In the genomic region with DNA sequence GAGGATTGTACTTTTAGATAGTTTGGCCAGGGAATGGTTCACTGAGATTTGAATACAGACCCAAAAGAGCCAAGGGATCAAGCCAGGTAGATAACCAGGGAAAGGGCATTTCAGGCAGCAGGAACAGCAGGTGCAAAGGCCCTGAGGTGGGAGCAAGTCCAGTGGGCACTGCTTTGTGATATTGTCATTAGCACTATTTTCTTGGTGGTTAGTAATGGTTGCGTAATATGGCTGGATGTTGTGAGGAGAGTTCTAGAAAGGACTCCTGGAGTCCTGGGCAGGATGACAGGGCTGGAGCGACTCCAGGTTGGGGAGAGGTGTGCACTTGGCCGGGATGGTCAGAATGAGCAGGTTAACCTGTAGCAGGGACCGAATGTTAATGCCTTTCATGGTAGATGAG, we compare ENCODE assay signal across 18 cellular contexts.
"Had no signal": no experiment of that assay in that cellular context is flagged by ENCODE, and none has a peak within 500 bp of the region (broad histone marks: within the 10 kb centered on the region; RNA-seq: fewer than 3 reads in every experiment).

No MANE protein-coding gene starts in this region.

- H3K27ac ChIP-seq: esophagus squamous epithelium, foreskin keratinocyte, neutrophil, testis, tibial nerve, upper lobe of right lung, vagina had no signal

- H3K4me3 Mint-ChIP-seq: effector memory CD8-positive, alpha-beta T cell; naive thymus-derived CD4-positive, alpha-beta T cell; nephron progenitor cell had no signal

- H3K9me3 ChIP-seq: esophagus squamous epithelium, neutrophil, testis, tibial nerve, upper lobe of right lung, vagina had no signal

- H3K27ac Mint-ChIP-seq: effector memory CD8-positive, alpha-beta T cell; nephron progenitor cell had no signal

- H3K36me3 Mint-ChIP-seq: naive thymus-derived CD4-positive, alpha-beta T cell had no signal

- H3K27me3 Mint-ChIP-seq: effector memory CD8-positive, alpha-beta T cell had no signal

- H3K4me3 ChIP-seq: esophagus squamous epithelium, smooth muscle cell, testis, tibial nerve, upper lobe of right lung, vagina had no signal

- H3K27me3 ChIP-seq: foreskin keratinocyte, testis, tibial nerve, upper lobe of right lung, vagina had no signal

- H3K9me3 Mint-ChIP-seq: effector memory CD8-positive, alpha-beta T cell; nephron progenitor cell had no signal

- H3K4me2 ChIP-seq: smooth muscle cell had no signal

- DNase-seq: effector memory CD8-positive, alpha-beta T cell; esophagus squamous epithelium; foreskin keratinocyte; kidney; left cardiac atrium; mesendoderm; naive thymus-derived CD4-positive, alpha-beta T cell; nephron progenitor cell; posterior cingulate gyrus; right cardiac atrium; stimulated activated CD4-positive, alpha-beta T cell treated with anti-CD3 and anti-CD28 coated beads, Interleukin-2, amount 100 ng/mL, for 48 hours; stimulated activated naive CD8-positive, alpha-beta T cell treated with anti-CD3 and anti-CD28 coated beads, Interleukin-15, Interleukin-2, amounts not matched to agents 100 U/mL and 50 U/mL, for 24 hours; testis; upper lobe of right lung had no signal

- H3K36me3 ChIP-seq: esophagus squamous epithelium, neutrophil, upper lobe of right lung, vagina had no signal

- H3K4me1 ChIP-seq: foreskin keratinocyte had no signal

- ATAC-seq: effector memory CD8-positive, alpha-beta T cell; foreskin keratinocyte; left cardiac atrium; naive thymus-derived CD4-positive, alpha-beta T cell; right cardiac atrium; stimulated activated naive CD8-positive, alpha-beta T cell treated with anti-CD3 and anti-CD28 coated beads, Interleukin-15, Interleukin-2, amounts not matched to agents 100 U/mL and 50 U/mL, for 24 hours; upper lobe of right lung had no signal
